Comparison of ENCODE assay signal across 8 cellular contexts in genomic region chr12:98515368-98516183, GRCh38.
DNase-seq lines count a peak whose midpoint lies in the region; ATAC-seq and TF ChIP-seq lines count a peak whose summit lies in the region.

A gene with protein sequence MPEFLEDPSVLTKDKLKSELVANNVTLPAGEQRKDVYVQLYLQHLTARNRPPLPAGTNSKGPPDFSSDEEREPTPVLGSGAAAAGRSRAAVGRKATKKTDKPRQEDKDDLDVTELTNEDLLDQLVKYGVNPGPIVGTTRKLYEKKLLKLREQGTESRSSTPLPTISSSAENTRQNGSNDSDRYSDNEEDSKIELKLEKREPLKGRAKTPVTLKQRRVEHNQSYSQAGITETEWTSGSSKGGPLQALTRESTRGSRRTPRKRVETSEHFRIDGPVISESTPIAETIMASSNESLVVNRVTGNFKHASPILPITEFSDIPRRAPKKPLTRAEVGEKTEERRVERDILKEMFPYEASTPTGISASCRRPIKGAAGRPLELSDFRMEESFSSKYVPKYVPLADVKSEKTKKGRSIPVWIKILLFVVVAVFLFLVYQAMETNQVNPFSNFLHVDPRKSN (plus strand): TSS chr12:98515590. CDS start chr12:98515868, 278 bp downstream.

- TF ChIP-seq POLR2A in GM19099 (IDR thresholded peaks at IDR 0.05; ENCODE audit: extremely low read depth, insufficient read length, low read depth), result peak; percentile 95

- DNase-seq in AG20443 (ENCODE audit: low spot score) (peak; percentile 97), NCI-H446 treated with DMSO at 0.1 percent for 48 hours (lab: John Stamatoyannopoulos, UW) (peak; percentile 87), iris pigment epithelial cell (ENCODE audit: low read depth) (peak; percentile 90)
- peak; percentile 94 for DNase-seq in activated CD4-positive, CD25-positive, alpha-beta regulatory T cell treated with anti-CD3 and anti-CD28 coated beads, Interleukin-2, amount 50 U/mL, for 16 hours (ENCODE audit: low read depth, low spot score)
- peak; percentile 95 for DNase-seq in central memory CD4-positive, alpha-beta T cell
- peak; percentile 91 to 93 for DNase-seq in stimulated activated CD4-positive, alpha-beta T cell treated with anti-CD3 and anti-CD28 coated beads, Interleukin-12 subunit alpha, Interleukin-12 subunit beta, amount 100 ng/mL, for 24 hours (ENCODE audit: low read depth in 2 of 2)

- peak; percentile 58 for ATAC-seq in HG03378 (IDR thresholded peaks at IDR 0.05; ENCODE audit: unreplicated experiment)

Comparison
In these comparisons a context has a peak if more than half of its experiments do, and no peak if none do; other contexts are left out.
1. Peak in every context shown above with its lines: DNase-seq and ATAC-seq.